Comparison of ENCODE assay signal across 29 cellular contexts in the genomic region with DNA sequence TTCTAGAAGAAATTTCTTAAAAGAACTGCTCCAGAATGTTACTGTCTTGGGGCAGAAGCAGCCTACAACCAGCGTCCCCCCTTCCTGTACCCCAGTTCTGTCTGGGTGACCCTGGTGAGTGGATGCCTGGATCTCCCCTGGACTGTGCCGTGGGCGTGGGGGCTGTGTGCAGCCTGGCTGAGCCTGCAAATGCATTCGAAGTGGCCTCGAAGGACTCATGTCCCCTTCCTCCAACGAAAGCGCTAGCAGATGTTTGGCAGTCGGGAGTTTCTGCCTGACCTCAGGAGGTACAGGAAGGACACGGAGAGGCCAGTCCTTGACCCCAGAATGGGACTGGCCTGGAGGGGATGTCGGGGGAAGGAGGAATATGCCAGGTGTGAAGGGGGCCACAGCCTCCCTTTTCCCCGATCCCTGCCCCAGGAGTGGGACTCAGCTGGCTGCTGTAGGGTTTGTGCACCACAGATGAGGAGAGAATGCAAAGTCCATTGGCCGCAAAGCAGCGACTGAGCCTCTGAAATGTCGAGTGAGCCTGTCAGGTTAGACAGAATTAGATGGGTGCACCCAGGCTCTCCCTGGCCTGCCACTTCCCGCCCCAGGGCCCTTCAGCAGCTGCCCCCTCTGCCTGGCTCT. TPM values are rescaled to one million over a fixed set of nuclear protein-coding genes. Genes with fewer than 3 reads are reported as not detected.
"Had no signal": no experiment of that assay in that cellular context is flagged by ENCODE, and none has a peak within 500 bp of the region (broad histone marks: within the 10 kb centered on the region; RNA-seq: fewer than 3 reads in every experiment).

No MANE protein-coding gene starts in this region.

- ATAC-seq: activated CD4-positive, alpha-beta T cell treated with anti-CD3 and anti-CD28 coated beads for 36 hours; activated CD8-positive, alpha-beta T cell treated with anti-CD3 and anti-CD28 coated beads for 36 hours; activated T-cell treated with anti-CD3 and anti-CD28 coated beads, Interleukin-2, amount 50 U/mL, for 72 hours; Panc1 had no signal

- H3K36me3 Mint-ChIP-seq: activated naive CD8-positive, alpha-beta T cell treated with anti-CD3 and anti-CD28 coated beads, Interleukin-2, amount 10 ng/mL, durations not matched to agents 7 days and 5 days had no signal

- DNase-seq: activated CD4-positive, alpha-beta T cell treated with anti-CD3 and anti-CD28 coated beads for 36 hours; activated CD4-positive, alpha-beta T cell treated with anti-CD3 and anti-CD28 coated beads, Interleukin-2, amount 50 U/mL, for 1 hour; activated CD8-positive, alpha-beta memory T cell treated with anti-CD3 and anti-CD28 coated beads, Interleukin-2, amount 50 U/mL, for 4 hours; activated CD8-positive, alpha-beta T cell treated with anti-CD3 and anti-CD28 coated beads for 36 hours; activated gamma-delta T cell treated with Interleukin-2 at 50 U/mL for 16 hours; activated naive CD4-positive, alpha-beta T cell treated with anti-CD3 and anti-CD28 coated beads, Interleukin-2, amount 50 U/mL, for 16 hours; activated naive CD8-positive, alpha-beta T cell treated with anti-CD3 and anti-CD28 coated beads, Interleukin-2, amount 10 ng/mL, durations not matched to agents 7 days and 5 days; activated T-cell treated with anti-CD3 and anti-CD28 coated beads, Interleukin-2, amount 50 U/mL, for 72 hours; adrenal gland; anterior cingulate cortex; KG1; NCI-H1048; NCI-H146; NCI-H187 treated with DMSO at 0.1 percent for 48 hours; NCI-H2171; NCI-H226; NCI-H510A; NCI-H526 treated with DMSO at 0.1 percent for 48 hours; NCI-H82; OCI-M1; Right ventricle myocardium superior; RPMI8226; SJCRH30; SK-N-SH; T-helper 1 cell had no signal

- H3K27ac Mint-ChIP-seq: activated CD4-positive, alpha-beta T cell treated with anti-CD3 and anti-CD28 coated beads for 36 hours; activated CD8-positive, alpha-beta T cell treated with anti-CD3 and anti-CD28 coated beads for 36 hours; activated naive CD8-positive, alpha-beta T cell treated with anti-CD3 and anti-CD28 coated beads, Interleukin-2, amount 10 ng/mL, durations not matched to agents 7 days and 5 days; activated T-cell treated with anti-CD3 and anti-CD28 coated beads, Interleukin-2, amount 50 U/mL, for 72 hours; activated T-helper 2 cell treated with anti-CD3 and anti-CD28 coated beads, Interferon-gamma antibody, Interleukin-2, Interleukin-4, amounts not matched to agents 10 μg/mL and 5 μg/mL and 100 μg/mL, durations not matched to agents 14 hours and 24 hours and 36 hours had no signal

- H3K27me3 ChIP-seq: adrenal gland, SJCRH30 had no signal

- H3K36me3 ChIP-seq: adrenal gland, SJCRH30 had no signal

- H3K9me3 ChIP-seq: adrenal gland, SJCRH30, SK-N-SH had no signal

- H3K4me1 Mint-ChIP-seq: activated CD4-positive, alpha-beta T cell treated with anti-CD3 and anti-CD28 coated beads for 36 hours; activated naive CD8-positive, alpha-beta T cell treated with anti-CD3 and anti-CD28 coated beads, Interleukin-2, amount 10 ng/mL, durations not matched to agents 7 days and 5 days had no signal

- H3K4me2 ChIP-seq: SK-N-SH had no signal

- H3K9me3 Mint-ChIP-seq: activated CD8-positive, alpha-beta T cell treated with anti-CD3 and anti-CD28 coated beads for 36 hours; activated naive CD8-positive, alpha-beta T cell treated with anti-CD3 and anti-CD28 coated beads, Interleukin-2, amount 10 ng/mL, durations not matched to agents 7 days and 5 days; activated T-cell treated with anti-CD3 and anti-CD28 coated beads, Interleukin-2, amount 50 U/mL, for 72 hours; activated T-helper 2 cell treated with anti-CD3 and anti-CD28 coated beads, Interferon-gamma antibody, Interleukin-2, Interleukin-4, amounts not matched to agents 10 μg/mL and 5 μg/mL and 100 μg/mL, durations not matched to agents 14 hours and 24 hours and 36 hours had no signal

- H3K4me3 ChIP-seq: adrenal gland, SJCRH30 had no signal

- H3K4me3 Mint-ChIP-seq: activated CD4-positive, alpha-beta T cell treated with anti-CD3 and anti-CD28 coated beads for 36 hours; activated CD8-positive, alpha-beta T cell treated with anti-CD3 and anti-CD28 coated beads for 36 hours; activated naive CD8-positive, alpha-beta T cell treated with anti-CD3 and anti-CD28 coated beads, Interleukin-2, amount 10 ng/mL, durations not matched to agents 7 days and 5 days; activated T-cell treated with anti-CD3 and anti-CD28 coated beads, Interleukin-2, amount 50 U/mL, for 72 hours had no signal

- H3K4me1 ChIP-seq: adrenal gland, SJCRH30 had no signal

- H3K9ac ChIP-seq: SK-N-SH had no signal

- H3K27me3 Mint-ChIP-seq: activated CD8-positive, alpha-beta T cell treated with anti-CD3 and anti-CD28 coated beads for 36 hours had no signal

- H3K27ac ChIP-seq: SJCRH30, VCaP had no signal

RNA-seq across cellular contexts. Expression of gene APCDD1L, which starts 45.6 kb away (rescaled TPM):
- total RNA-seq: activated CD4-positive, alpha-beta T cell treated with anti-CD3 and anti-CD28 coated beads for 36 hours; activated CD8-positive, alpha-beta T cell treated with anti-CD3 and anti-CD28 coated beads for 36 hours; activated naive CD8-positive, alpha-beta T cell treated with anti-CD3 and anti-CD28 coated beads, Interleukin-2, amount 10 ng/mL, durations not matched to agents 7 days and 5 days; activated T-cell treated with anti-CD3 and anti-CD28 coated beads, Interleukin-2, amount 50 U/mL, for 72 hours; activated T-helper 2 cell treated with anti-CD3 and anti-CD28 coated beads, Interferon-gamma antibody, Interleukin-2, Interleukin-4, amounts not matched to agents 10 μg/mL and 5 μg/mL and 100 μg/mL, durations not matched to agents 14 hours and 24 hours and 36 hours; SJCRH30; T-helper 2 cell treated with Interferon-gamma antibody and Interleukin-4, amounts not matched to agents 100 ng/mL and 5 ng/mL, for 36 hours had no signal
